Comparison of ENCODE assay signal across 8 cellular contexts in the genomic region with DNA sequence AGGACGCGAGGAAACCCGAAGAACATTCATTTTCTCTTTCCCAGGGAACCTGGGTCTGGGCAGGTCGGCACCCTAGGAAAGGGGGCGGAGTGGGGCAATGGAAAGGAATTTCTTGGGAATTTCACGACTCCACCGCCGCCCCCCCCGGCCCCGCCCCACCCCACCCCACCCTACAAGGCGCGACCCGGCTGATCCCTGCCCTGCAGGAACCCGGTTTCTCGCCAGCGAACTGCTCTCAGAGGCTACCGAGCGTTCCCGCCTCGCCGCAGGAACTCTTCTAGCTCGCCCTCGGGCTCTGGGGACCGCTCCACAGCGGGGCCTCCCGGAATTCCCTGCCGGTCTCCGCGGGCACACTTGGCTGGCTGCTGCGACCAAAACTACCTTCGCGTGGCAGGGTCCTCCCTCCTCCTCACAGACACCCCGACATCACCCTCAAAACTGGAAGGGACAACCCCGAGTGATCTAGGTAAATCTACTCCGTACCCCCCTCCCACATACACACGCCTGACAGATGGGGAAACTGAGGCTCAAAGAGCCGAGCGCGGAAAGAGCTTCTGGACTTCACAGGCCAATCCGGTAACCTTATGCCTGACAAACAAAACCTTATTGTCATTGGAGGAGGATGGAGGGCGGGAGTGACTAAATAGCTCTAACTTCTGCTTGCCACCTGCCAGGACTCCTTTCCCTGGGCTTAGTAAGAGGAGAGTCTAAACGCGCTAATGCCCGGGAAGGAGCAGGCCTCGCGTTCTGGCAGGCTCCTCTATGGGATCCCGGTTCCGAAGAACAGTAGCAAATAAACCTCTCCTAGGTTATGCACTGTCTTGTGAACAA. TPM values are rescaled to one million over a fixed set of nuclear protein-coding genes. Genes with fewer than 3 reads are reported as not detected.
DNase-seq lines count a peak whose midpoint lies in the region; ATAC-seq and TF ChIP-seq lines count a peak whose summit lies in the region.

No MANE protein-coding gene starts in this region.

- peaks cover 32% of the 10 kb centered on the region for H3K4me1 Mint-ChIP-seq in activated T-cell treated with anti-CD3 and anti-CD28 coated beads, Interleukin-2, amount 50 U/mL, for 4 hours (ENCODE audit: low read depth)

- peak overlapping the region; percentile 46 for H2BK12ac ChIP-seq in trophoblast cell (ENCODE audit: low read length)

- H3K4me2 ChIP-seq in DOHH2 (ENCODE audit: low read length) (peak overlapping the region; percentile 43; the same call in 1 of the 2 replicates), trophoblast cell (ENCODE audit: low read length) (peak overlapping the region; percentile 82)

- peak overlapping the region; percentile 86 for H3K4me3 Mint-ChIP-seq in activated T-cell treated with anti-CD3 and anti-CD28 coated beads, Interleukin-2, amount 50 U/mL, for 4 hours

- H3K4me3 ChIP-seq in DOHH2 (ENCODE audit: low read length), result no peak overlapping the region
- H3K4me3 ChIP-seq in heart left ventricle, result peak overlapping the region; percentile 72 to 100 (median 92)
- H3K4me3 ChIP-seq in trophoblast cell (ENCODE audit: low read depth, low read length), result peak overlapping the region; percentile 79

- intact Hi-C loops in heart left ventricle (cut with DNase I), result loop anchor here in 9 of 10 donors (1.0 to 10.0 kb wide), 12 partner anchors 38 to 105 kb away; no protein-coding TSS in a partner anchor

- H3K9me2 ChIP-seq in DOHH2 (replicated peaks; ENCODE audit: control insufficient read depth, low read length), result no peaks in the 10 kb centered on the region

- H3K27ac ChIP-seq in DOHH2 (ENCODE audit: low read depth, low read length) (no peak overlapping the region), heart left ventricle (peak overlapping the region; percentile 85 to 100 (median 96)), trophoblast cell (ENCODE audit: low read depth, low read length) (peak overlapping the region; percentile 95)

- no peaks in the 10 kb centered on the region for H3K9me3 Mint-ChIP-seq in activated T-cell treated with anti-CD3 and anti-CD28 coated beads, Interleukin-2, amount 50 U/mL, for 4 hours

- ATAC-seq in activated T-cell treated with anti-CD3 and anti-CD28 coated beads, Interleukin-2, amount 50 U/mL, for 4 hours, result no peak
- peak; percentile 5 to 25 (median 13) for ATAC-seq in heart left ventricle
- no peak for ATAC-seq in HG02852 (IDR thresholded peaks at IDR 0.05; ENCODE audit: unreplicated experiment)
- ATAC-seq in GM18870 (IDR thresholded peaks at IDR 0.05; ENCODE audit: unreplicated experiment), result no peak

- no peaks in the 10 kb centered on the region for H3K36me3 ChIP-seq in DOHH2 (ENCODE audit: control insufficient read depth, low read length)
- peaks cover 0 to 8% (median 0%) of the 10 kb centered on the region in 9 donors for H3K36me3 ChIP-seq in heart left ventricle
- H3K36me3 ChIP-seq in trophoblast cell (ENCODE audit: control insufficient read depth in 1 of 2, insufficient read depth in 2 of 2, low read length in 2 of 2), result peaks cover 10 to 16% of the 10 kb centered on the region in 2 experiments

- H3K4me1 ChIP-seq in DOHH2 (ENCODE audit: control insufficient read depth, low read length), result peaks cover 12% of the 10 kb centered on the region
- H3K4me1 ChIP-seq in heart left ventricle, result peaks cover 11 to 41% (median 30%) of the 10 kb centered on the region in 12 donors
- H3K4me1 ChIP-seq in trophoblast cell (ENCODE audit: control insufficient read depth in 1 of 2, insufficient read depth in 2 of 2, low read length in 2 of 2), result peaks cover 36 to 38% of the 10 kb centered on the region in 2 experiments

- H4K91ac ChIP-seq in trophoblast cell (ENCODE audit: low read depth, low read length), result peak overlapping the region; percentile 91

- H3K79me2 ChIP-seq in DOHH2 (ENCODE audit: control insufficient read depth, low read length) (no peaks in the 10 kb centered on the region), trophoblast cell (ENCODE audit: control insufficient read depth, insufficient read depth, low read length, poor library complexity) (peaks cover 40% of the 10 kb centered on the region)

- peak overlapping the region; percentile 37 for H2AFZ ChIP-seq in trophoblast cell (ENCODE audit: insufficient read depth, low read length, poor library complexity)

- WGBS in heart left ventricle, 4 donors, result 12 to 29% (median 14%) methylated on average over 26 to 48 of the region's 48 CpGs
- no CpG with 5 or more reads among the region's 48 CpGs for WGBS in trophoblast cell (ENCODE audit: extremely low coverage, insufficient coverage, insufficient read length)

- TF ChIP-seq CTCF in DOHH2 (IDR thresholded peaks at IDR 0.05; ENCODE audit: low read depth, low read length, poor library complexity, severe bottlenecking), result no peak
- TF ChIP-seq CTCF in heart left ventricle (IDR thresholded peaks at IDR 0.05), result no peak

- no peaks in the 10 kb centered on the region for H4K20me1 ChIP-seq in DOHH2 (ENCODE audit: control insufficient read depth, insufficient read depth, low read depth, low read length)

- H2AK5ac ChIP-seq in trophoblast cell (ENCODE audit: low read length), result peak overlapping the region; percentile 50

- H4K12ac ChIP-seq in trophoblast cell (ENCODE audit: low read depth, low read length), result peak overlapping the region; percentile 67

- DNase-seq in M059J (ENCODE audit: low read depth) (peak; percentile 49), heart left ventricle (peak; percentile 49 to 75 (median 56)), trophoblast cell (peak; percentile 57 to 58), NCI-H1930 (lab: John Stamatoyannopoulos, UW) (no peak)
- no peak for DNase-seq in activated T-cell treated with anti-CD3 and anti-CD28 coated beads, Interleukin-2, amount 50 U/mL, for 4 hours

- H2BK120ac ChIP-seq in trophoblast cell (ENCODE audit: insufficient read depth, low read length, poor library complexity), result peak overlapping the region; percentile 86

- peak overlapping the region; percentile 92 for H3K14ac ChIP-seq in trophoblast cell (ENCODE audit: low read length)

- H3K27me3 ChIP-seq in DOHH2 (ENCODE audit: control insufficient read depth, low read length), result peaks cover 60% of the 10 kb centered on the region
- H3K27me3 ChIP-seq in heart left ventricle, result no peaks in the 10 kb centered on the region
- no peaks in the 10 kb centered on the region for H3K27me3 ChIP-seq in trophoblast cell (ENCODE audit: insufficient read depth, low read length)

- peaks cover 41% of the 10 kb centered on the region for H3K79me1 ChIP-seq in trophoblast cell (ENCODE audit: low read length)

- H3K9ac ChIP-seq in trophoblast cell (ENCODE audit: low read length), result peak overlapping the region; percentile 84

- no peak for TF ChIP-seq POLR2A in heart left ventricle (IDR thresholded peaks at IDR 0.05)

- H2BK5ac ChIP-seq in trophoblast cell (ENCODE audit: low read depth, low read length, poor library complexity), result peak overlapping the region; percentile 93

- peak overlapping the region; percentile 67 for H4K8ac ChIP-seq in trophoblast cell (ENCODE audit: low read depth, low read length)

- H3K36me3 Mint-ChIP-seq in activated T-cell treated with anti-CD3 and anti-CD28 coated beads, Interleukin-2, amount 50 U/mL, for 4 hours (ENCODE audit: insufficient read depth), result peaks cover 2% of the 10 kb centered on the region

- H3F3A ChIP-seq in DOHH2 (ENCODE audit: control insufficient read depth, insufficient read depth), result no peaks in the 10 kb centered on the region

- peak overlapping the region; percentile 28 for H3K4ac ChIP-seq in trophoblast cell (ENCODE audit: low read depth, low read length)

- H3K9me3 ChIP-seq in DOHH2 (ENCODE audit: control insufficient read depth, insufficient read depth, low read length) (no peaks in the 10 kb centered on the region), heart left ventricle (no peaks in the 10 kb centered on the region), trophoblast cell (ENCODE audit: insufficient read depth, low read depth, low read length) (no peaks in the 10 kb centered on the region)

- peaks cover 2% of the 10 kb centered on the region for H3K27me3 Mint-ChIP-seq in activated T-cell treated with anti-CD3 and anti-CD28 coated beads, Interleukin-2, amount 50 U/mL, for 4 hours (ENCODE audit: low read depth)

- H3K18ac ChIP-seq in trophoblast cell (ENCODE audit: low read length), result peak overlapping the region; percentile 76

- no peak overlapping the region for H3K23ac ChIP-seq in trophoblast cell (ENCODE audit: low read length)

RNA-seq across cellular contexts. Expression of a gene that starts 0.8 kb away (rescaled TPM):
- total RNA-seq in M059J (2014; rRNA removed; shearing (Covaris generic)), result 221 and 363 TPM in 2 replicates
- total RNA-seq in activated T-cell treated with anti-CD3 and anti-CD28 coated beads, Interleukin-2, amount 50 U/mL, for 4 hours, result 10 to 100 TPM; 47.0 to 77.1 (median 56.2) TPM
- 100 to 1,000 TPM in 6 of 9 donors, 10 to 100 TPM in 3; 63.6 to 252 (median 110) TPM for total RNA-seq in heart left ventricle
- 10 to 100 TPM; 48.4 to 88.2 TPM for polyA plus RNA-seq in heart left ventricle
- 427 and 440 TPM in 2 replicates for polyA plus RNA-seq in trophoblast cell (2013)

Comparison
In these comparisons a context has a peak if more than half of its experiments do, and no peak if none do; other contexts are left out.
1. DNase-seq: peak in M059J (single experiment), heart left ventricle (5 of 5) and trophoblast cell (2 of 2); none in activated T-cell treated with anti-CD3 and anti-CD28 coated beads, Interleukin-2, amount 50 U/mL, for 4 hours (single experiment) and NCI-H1930 (0 of 2).
2. ATAC-seq: peak in heart left ventricle (4 of 4); none in activated T-cell treated with anti-CD3 and anti-CD28 coated beads, Interleukin-2, amount 50 U/mL, for 4 hours (0 of 2), HG02852 (single experiment) and GM18870 (single experiment).